In the genomic region with DNA sequence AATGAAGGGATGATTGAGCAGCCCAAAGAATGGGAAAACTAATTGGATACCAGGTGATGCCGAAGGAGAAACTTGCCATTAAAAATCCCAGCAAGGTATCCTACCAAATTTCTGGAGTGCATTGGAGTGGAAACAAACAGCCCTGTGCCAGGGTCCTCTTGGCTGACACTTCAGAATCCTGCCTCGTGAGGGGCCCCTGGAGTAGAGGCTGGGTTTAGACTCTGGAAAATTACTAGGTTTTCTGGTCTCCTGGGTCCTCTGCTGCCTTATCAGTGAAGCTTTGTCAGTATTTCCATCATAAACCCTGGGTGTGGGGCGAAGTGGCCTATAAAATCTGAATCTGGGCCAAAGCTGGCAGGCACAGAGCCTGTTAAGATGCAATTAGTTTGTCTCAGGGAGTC, we compare ENCODE assay signal across 2 cellular contexts.
TF ChIP-seq lines count a peak whose summit lies in the region.

No MANE protein-coding gene starts in this region.

TF ChIP-seq in A549, 52 proteins besides CTCF, POLR2A, EP300 and RAD21 (continued from another document):
- no peak for TF ChIP-seq BCL3 (IDR thresholded peaks at IDR 0.05)
- TF ChIP-seq FOSL2 (IDR thresholded peaks at IDR 0.05): no peak
- TF ChIP-seq FOSL2 (CRISPR knock-in tag; IDR thresholded peaks at IDR 0.05): no peak
- TF ChIP-seq MAFK (IDR thresholded peaks at IDR 0.05; ENCODE audit: partially characterized antibody): no peak
- TF ChIP-seq NR3C1 (IDR thresholded peaks at IDR 0.05): no peak
- no peak for TF ChIP-seq CHD4 (IDR thresholded peaks at IDR 0.05; ENCODE audit: borderline replicate concordance)
- no peak for TF ChIP-seq MAZ (IDR thresholded peaks at IDR 0.05; ENCODE audit: borderline replicate concordance, low read depth, low read length)
- TF ChIP-seq CBX8 (IDR thresholded peaks at IDR 0.05): no peak

TF ChIP-seq in IMR-90, 13 proteins besides CTCF, POLR2A, EP300 and RAD21 (continued from another document):
- TF ChIP-seq MAFK (IDR thresholded peaks at IDR 0.05; ENCODE audit: low read depth, low read length) (no peak), NFE2L2 (IDR thresholded peaks at IDR 0.05; ENCODE audit: low read depth, low read length) (no peak), SMC3 (IDR thresholded peaks at IDR 0.05; ENCODE audit: low read depth, low read length) (no peak), RFX5 (IDR thresholded peaks at IDR 0.05; ENCODE audit: low read depth, low read length) (no peak)
